Comparison of ENCODE assay signal across 9 cellular contexts in genomic region chr7:50262916-50263690, GRCh38. TPM values are rescaled to one million over a fixed set of nuclear protein-coding genes. Genes with fewer than 3 reads are reported as not detected.
DNase-seq lines count a peak whose midpoint lies in the region; ATAC-seq lines count a peak whose summit lies in the region.
"Had no signal": no experiment of that assay in that cellular context is flagged by ENCODE, and none has a peak within 500 bp of the region (broad histone marks: within the 10 kb centered on the region; RNA-seq: fewer than 3 reads in every experiment).

No MANE protein-coding gene starts in this region.

- H3K27me3 Mint-ChIP-seq in activated T-cell treated with anti-CD3 and anti-CD28 coated beads, Interleukin-2, amount 50 U/mL, for 4 hours (ENCODE audit: low read depth): no peaks in the 10 kb centered on the region
- H3K27me3 Mint-ChIP-seq in stimulated activated naive B cell treated with anti-CD40 and anti-IgM and Interleukin-4, amounts not matched to agents 10 μg/mL and 1 μg/mL and 100 μg/mL, for 72 hours: no peaks in the 10 kb centered on the region

- peaks cover 92% of the 10 kb centered on the region for H3K4me1 Mint-ChIP-seq in activated T-cell treated with anti-CD3 and anti-CD28 coated beads, Interleukin-2, amount 50 U/mL, for 4 hours (ENCODE audit: low read depth)
- H3K4me1 Mint-ChIP-seq in stimulated activated naive B cell treated with anti-CD40 and anti-IgM and Interleukin-4, amounts not matched to agents 10 μg/mL and 1 μg/mL and 100 μg/mL, for 72 hours: peaks cover 65 to 76% of the 10 kb centered on the region in 2 donors

- peaks cover 2% of the 10 kb centered on the region for H3K9me3 Mint-ChIP-seq in activated T-cell treated with anti-CD3 and anti-CD28 coated beads, Interleukin-2, amount 50 U/mL, for 4 hours
- no peaks in the 10 kb centered on the region for H3K9me3 Mint-ChIP-seq in stimulated activated naive B cell treated with anti-CD40 and anti-IgM and Interleukin-4, amounts not matched to agents 10 μg/mL and 1 μg/mL and 100 μg/mL, for 72 hours

- no peak for DNase-seq in activated T-cell treated with anti-CD3 and anti-CD28 coated beads, Interleukin-2, amount 50 U/mL, for 4 hours
- no peak for DNase-seq in activated T-cell treated with anti-CD3 and anti-CD28 coated beads, Interleukin-2, amount 50 U/mL, for 48 hours
- DNase-seq in SKM-1 (lab: John Stamatoyannopoulos, UW; ENCODE audit: unreplicated experiment) (peak; percentile 24), iPS-NIHi7 (ENCODE audit: extremely low spot score) (no peak), foreskin melanocyte (no peak)
- DNase-seq in stimulated activated naive B cell treated with anti-CD40 and anti-IgM and Interleukin-4, amounts not matched to agents 10 μg/mL and 1 μg/mL and 100 μg/mL, for 72 hours: no peak
- no peak for DNase-seq in activated CD8-positive, alpha-beta memory T cell treated with anti-CD3 and anti-CD28 coated beads for 24 hours

- ATAC-seq in activated T-cell treated with anti-CD3 and anti-CD28 coated beads, Interleukin-2, amount 50 U/mL, for 4 hours: peak; percentile 8 to 14
- peak; percentile 53 for ATAC-seq in HG03039 (IDR thresholded peaks at IDR 0.05; ENCODE audit: unreplicated experiment)
- ATAC-seq in stimulated activated naive B cell treated with anti-CD40 and anti-IgM and Interleukin-4, amounts not matched to agents 10 μg/mL and 1 μg/mL and 100 μg/mL, for 72 hours (replicated peaks): peak; percentile 57 to 64

- H3K4me3 Mint-ChIP-seq in activated T-cell treated with anti-CD3 and anti-CD28 coated beads, Interleukin-2, amount 50 U/mL, for 4 hours: peak overlapping the region; percentile 11
- H3K4me3 Mint-ChIP-seq in stimulated activated naive B cell treated with anti-CD40 and anti-IgM and Interleukin-4, amounts not matched to agents 10 μg/mL and 1 μg/mL and 100 μg/mL, for 72 hours: peak overlapping the region in 1 of 2 donors; percentile 9

- no peaks in the 10 kb centered on the region for H3K36me3 Mint-ChIP-seq in activated T-cell treated with anti-CD3 and anti-CD28 coated beads, Interleukin-2, amount 50 U/mL, for 4 hours (ENCODE audit: insufficient read depth)
- no peaks in the 10 kb centered on the region for H3K36me3 Mint-ChIP-seq in stimulated activated naive B cell treated with anti-CD40 and anti-IgM and Interleukin-4, amounts not matched to agents 10 μg/mL and 1 μg/mL and 100 μg/mL, for 72 hours

- peak overlapping the region; percentile 82 for H3K27ac Mint-ChIP-seq in stimulated activated naive B cell treated with anti-CD40 and anti-IgM and Interleukin-4, amounts not matched to agents 10 μg/mL and 1 μg/mL and 100 μg/mL, for 72 hours

RNA-seq across cellular contexts. Expression of gene IKZF1, which starts 41.4 kb away (rescaled TPM):
- 100 to 1,000 TPM; 168 to 229 (median 228) TPM for total RNA-seq in activated T-cell treated with anti-CD3 and anti-CD28 coated beads, Interleukin-2, amount 50 U/mL, for 4 hours
- total RNA-seq: NCI-H460 had no signal
